ENCODE assay signal across 14 cellular contexts in the genomic region with DNA sequence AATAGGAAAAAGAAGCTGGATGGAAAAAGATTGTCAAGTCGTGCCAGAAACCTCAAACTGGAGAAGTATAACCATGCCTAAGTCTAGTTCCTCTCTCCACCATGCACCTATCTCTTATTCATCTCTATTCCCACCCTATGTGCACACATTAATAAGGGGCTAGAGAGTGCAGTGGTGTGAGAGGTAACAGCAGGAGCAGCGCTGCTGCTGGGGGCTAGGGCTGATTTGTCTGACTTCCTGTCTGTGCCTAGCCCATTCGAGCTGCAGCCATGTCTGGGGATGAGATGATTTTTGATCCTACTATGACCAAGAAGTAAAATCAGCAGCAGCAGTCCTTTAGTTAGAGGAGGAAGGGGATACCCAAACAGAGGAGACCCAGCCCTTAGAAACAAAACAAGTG. TPM values are rescaled to one million over a fixed set of nuclear protein-coding genes. Genes with fewer than 3 reads are reported as not detected.
DNase-seq lines count a peak whose midpoint lies in the region; ATAC-seq and TF ChIP-seq lines count a peak whose summit lies in the region.
"Had no signal": no experiment of that assay in that cellular context is flagged by ENCODE, and none has a peak within 500 bp of the region (broad histone marks: within the 10 kb centered on the region; RNA-seq: fewer than 3 reads in every experiment).

No MANE protein-coding gene starts in this region.

- no peak overlapping the region for H2AFZ ChIP-seq in GM23338

- no peaks in the 10 kb centered on the region for H3K9me2 ChIP-seq in GM23338 (ENCODE audit: insufficient read depth)

- H3K4me3 Mint-ChIP-seq in Caco-2 (ENCODE audit: unreplicated experiment) (no peak overlapping the region), GM23338 (no peak overlapping the region), WTC11 (no peak overlapping the region), naive B cell (peak overlapping the region in 3 of 8 donors; percentile 12 to 57 (median 13))

- H3K27ac Mint-ChIP-seq in Caco-2 (ENCODE audit: unreplicated experiment) (peak overlapping the region; percentile 65), GM23338 (peak overlapping the region; percentile 74), WTC11 (peak overlapping the region; percentile 25; the same call in 1 of the 2 replicates), naive B cell (peak overlapping the region; percentile 57 to 94 (median 74))

- intact Hi-C loops in Caco-2 (cut with micrococcal nuclease; ENCODE audit: unreplicated experiment), result loop anchor here (5.0 kb wide), 1 partner anchor 39 kb away; no protein-coding TSS in a partner anchor

- H3K27me3 ChIP-seq in Caco-2 (replicated peaks; ENCODE audit: control insufficient read depth, insufficient read depth, low read length) (no peaks in the 10 kb centered on the region), GM23338 (ENCODE audit: insufficient read depth) (no peaks in the 10 kb centered on the region)

- H3K36me3 ChIP-seq in Caco-2 (ENCODE audit: control insufficient read depth, insufficient read depth, low read length) (no peaks in the 10 kb centered on the region), GM23338 (ENCODE audit: insufficient read depth) (no peaks in the 10 kb centered on the region)

- H4K20me1 ChIP-seq in GM23338 (replicated peaks; ENCODE audit: insufficient read depth), result peaks cover 35% of the 10 kb centered on the region

- H3K4me1 Mint-ChIP-seq in Caco-2 (ENCODE audit: low read depth, unreplicated experiment) (peaks cover 31% of the 10 kb centered on the region), GM23338 (peaks cover 41% of the 10 kb centered on the region), WTC11 (peaks cover 49% of the 10 kb centered on the region), naive B cell (peaks cover 31 to 63% (median 55%) of the 10 kb centered on the region in 3 donors)

- CTCF ChIA-PET in Caco-2 (lab: Charles Lee), result no interaction called here
- CTCF ChIA-PET in WTC11 (lab: Charles Lee), result interaction anchor here (1.0 to 1.1 kb wide), 2 partner anchors 28 to 185 kb away, joined by 3 to 5 read pairs; no protein-coding TSS in a partner anchor

- ATAC-seq in GM23338, result peak; percentile 39; the same call in 2 of the 3 replicates
- peak; percentile 41; the same call in 1 of the 2 replicates for ATAC-seq in WTC11
- ATAC-seq in naive B cell (ENCODE audit: low read depth in 2 of 2), result peak; percentile 41 to 43
- no peak for ATAC-seq in GM19035 (IDR thresholded peaks at IDR 0.05; ENCODE audit: unreplicated experiment)
- ATAC-seq: mucosa of descending colon had no signal

- no peak overlapping the region for H3K4me2 ChIP-seq in GM23338

- POLR2A ChIA-PET in Caco-2 (lab: Charles Lee) (no interaction called here), WTC11 (lab: Charles Lee) (no interaction called here)

- peaks cover 2% of the 10 kb centered on the region for H3K9me3 Mint-ChIP-seq in Caco-2 (ENCODE audit: unreplicated experiment)
- H3K9me3 Mint-ChIP-seq in GM23338, result no peaks in the 10 kb centered on the region; the same call in 2 of the 3 replicates
- peaks cover 6% of the 10 kb centered on the region; the same call in 1 of the 2 replicates for H3K9me3 Mint-ChIP-seq in WTC11
- H3K9me3 Mint-ChIP-seq in naive B cell, result peaks cover 0 to 2% (median 0%) of the 10 kb centered on the region in 7 donors
- H3K9me3 Mint-ChIP-seq: activated naive CD4-positive, alpha-beta T cell treated with anti-CD3 and anti-CD28 coated beads, Interleukin-2, amount 50 U/mL, for 24 hours had no signal

- BruUV-seq in Caco-2 (replicated peaks; lab: Mats Ljungman, UMichigan), result no TSS peak

- H3F3A ChIP-seq in GM23338 (replicated peaks; ENCODE audit: low read depth), result no peaks in the 10 kb centered on the region

- no peak for DNase-seq in Caco-2
- no peak for DNase-seq in GM23338 (ENCODE audit: low spot score)
- DNase-seq in WTC11 (ENCODE audit: low spot score), result no peak
- no peak for DNase-seq in naive B cell
- no peak for DNase-seq in GM03348 (ENCODE audit: low spot score)
- DNase-seq in Kasumi-1 (lab: John Stamatoyannopoulos, UW), result no peak
- DNase-seq: activated CD4-positive, CD25-positive, alpha-beta regulatory T cell treated with anti-CD3 and anti-CD28 coated beads, Interleukin-2, amount 50 U/mL, for 72 hours; mucosa of descending colon; NCI-H2081; retina; stimulated activated CD4-positive, alpha-beta T cell treated with anti-CD3 and anti-CD28 coated beads, Interleukin-4, amount 100 ng/mL, for 1 hour had no signal

- H3K9me3 ChIP-seq in Caco-2, result no peaks in the 10 kb centered on the region
- H3K9me3 ChIP-seq: mucosa of descending colon had no signal

- peaks cover 28% of the 10 kb centered on the region for H3K4me1 ChIP-seq in Caco-2
- H3K4me1 ChIP-seq in GM23338 (ENCODE audit: insufficient read depth), result peaks cover 22% of the 10 kb centered on the region

- TF ChIP-seq CTCF in Caco-2 (IDR thresholded peaks at IDR 0.05; ENCODE audit: insufficient read depth in 1 of 2, low read depth in 1 of 2, low read length in 1 of 2, severe bottlenecking in 1 of 2, unreplicated experiment in 1 of 2) (no peak), GM23338 (conservative IDR thresholded peaks at IDR 0.05; ENCODE audit: low read depth in 2 of 2) (no peak), WTC11 (IDR thresholded peaks at IDR 0.05) (no peak)

- H3K27ac ChIP-seq in GM23338 (ENCODE audit: low read depth), result no peak overlapping the region
- H3K27ac ChIP-seq: SK-N-MC had no signal

- H3K4me3 ChIP-seq in Caco-2 (ENCODE audit: low read depth, low read length) (no peak overlapping the region), GM23338 (no peak overlapping the region)
- H3K4me3 ChIP-seq: mucosa of descending colon, SK-N-MC had no signal

- peaks cover 4% of the 10 kb centered on the region for H3K36me3 Mint-ChIP-seq in Caco-2 (ENCODE audit: insufficient read depth, unreplicated experiment)
- peaks cover 5% of the 10 kb centered on the region; the same call in 2 of the 3 replicates for H3K36me3 Mint-ChIP-seq in GM23338 (ENCODE audit: low read depth)
- peaks cover 8% of the 10 kb centered on the region; the same call in 1 of the 2 replicates for H3K36me3 Mint-ChIP-seq in WTC11
- peaks cover 1 to 4% of the 10 kb centered on the region in 2 donors for H3K36me3 Mint-ChIP-seq in naive B cell

- H3K27me3 Mint-ChIP-seq in Caco-2 (ENCODE audit: insufficient read depth, unreplicated experiment), result no peaks in the 10 kb centered on the region
- H3K27me3 Mint-ChIP-seq in GM23338 (ENCODE audit: insufficient read depth, low read depth, poor library complexity), result peaks cover 4% of the 10 kb centered on the region
- H3K27me3 Mint-ChIP-seq in WTC11 (ENCODE audit: low read depth), result no peaks in the 10 kb centered on the region
- H3K27me3 Mint-ChIP-seq in naive B cell, result no peaks in the 10 kb centered on the region
- H3K27me3 Mint-ChIP-seq: activated naive CD4-positive, alpha-beta T cell treated with anti-CD3 and anti-CD28 coated beads, Interleukin-2, amount 50 U/mL, for 24 hours had no signal

- peaks cover 100% of the 10 kb centered on the region for H3K79me2 ChIP-seq in GM23338 (replicated peaks; ENCODE audit: insufficient read depth)

TF ChIP-seq in WTC11, 78 proteins besides CTCF, POLR2A, EP300 and RAD21 (continues in another document):
- no peak for TF ChIP-seq IRF2 (CRISPR knock-in tag; IDR thresholded peaks at IDR 0.05; ENCODE audit: borderline replicate concordance, low read depth)
- TF ChIP-seq, protein P1, sequence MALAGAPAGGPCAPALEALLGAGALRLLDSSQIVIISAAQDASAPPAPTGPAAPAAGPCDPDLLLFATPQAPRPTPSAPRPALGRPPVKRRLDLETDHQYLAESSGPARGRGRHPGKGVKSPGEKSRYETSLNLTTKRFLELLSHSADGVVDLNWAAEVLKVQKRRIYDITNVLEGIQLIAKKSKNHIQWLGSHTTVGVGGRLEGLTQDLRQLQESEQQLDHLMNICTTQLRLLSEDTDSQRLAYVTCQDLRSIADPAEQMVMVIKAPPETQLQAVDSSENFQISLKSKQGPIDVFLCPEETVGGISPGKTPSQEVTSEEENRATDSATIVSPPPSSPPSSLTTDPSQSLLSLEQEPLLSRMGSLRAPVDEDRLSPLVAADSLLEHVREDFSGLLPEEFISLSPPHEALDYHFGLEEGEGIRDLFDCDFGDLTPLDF (CRISPR knock-in tag; IDR thresholded peaks at IDR 0.05), result no peak
- no peak for TF ChIP-seq ATF1 (CRISPR knock-in tag; IDR thresholded peaks at IDR 0.05)
- no peak for TF ChIP-seq TEAD1 (CRISPR knock-in tag; IDR thresholded peaks at IDR 0.05)
- TF ChIP-seq, protein P2, sequence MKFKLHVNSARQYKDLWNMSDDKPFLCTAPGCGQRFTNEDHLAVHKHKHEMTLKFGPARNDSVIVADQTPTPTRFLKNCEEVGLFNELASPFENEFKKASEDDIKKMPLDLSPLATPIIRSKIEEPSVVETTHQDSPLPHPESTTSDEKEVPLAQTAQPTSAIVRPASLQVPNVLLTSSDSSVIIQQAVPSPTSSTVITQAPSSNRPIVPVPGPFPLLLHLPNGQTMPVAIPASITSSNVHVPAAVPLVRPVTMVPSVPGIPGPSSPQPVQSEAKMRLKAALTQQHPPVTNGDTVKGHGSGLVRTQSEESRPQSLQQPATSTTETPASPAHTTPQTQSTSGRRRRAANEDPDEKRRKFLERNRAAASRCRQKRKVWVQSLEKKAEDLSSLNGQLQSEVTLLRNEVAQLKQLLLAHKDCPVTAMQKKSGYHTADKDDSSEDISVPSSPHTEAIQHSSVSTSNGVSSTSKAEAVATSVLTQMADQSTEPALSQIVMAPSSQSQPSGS (CRISPR knock-in tag; IDR thresholded peaks at IDR 0.05; ENCODE audit: borderline replicate concordance, low read depth), result no peak
- no peak for TF ChIP-seq CBFB (CRISPR knock-in tag; IDR thresholded peaks at IDR 0.05; ENCODE audit: low read depth)

RNA-seq across cellular contexts. Expression of a gene that starts 43.0 kb away (rescaled TPM):
- 28.7 and 30.4 TPM in 2 replicates for total RNA-seq in Caco-2 (2022)
- total RNA-seq in GM23338 (2014; rRNA removed; shearing (Covaris generic)), result 46.6 and 51.1 TPM in 2 replicates
- 48.8 and 50.3 TPM in 2 replicates for polyA plus RNA-seq in GM23338 (2016; fragmentation: Nextera tagmentation; extraction: Ambion mirVana)
- 42.0 to 44.5 TPM (median 42.7 TPM) in 3 replicates for total RNA-seq in WTC11 (2021)
- 10 to 100 TPM; 35.8 to 52.9 (median 46.6) TPM for polyA plus RNA-seq in naive B cell (ENCODE audit: low read depth in 6 of 6)
